1 cellular context compared by ENCODE assay signal in the genomic region with DNA sequence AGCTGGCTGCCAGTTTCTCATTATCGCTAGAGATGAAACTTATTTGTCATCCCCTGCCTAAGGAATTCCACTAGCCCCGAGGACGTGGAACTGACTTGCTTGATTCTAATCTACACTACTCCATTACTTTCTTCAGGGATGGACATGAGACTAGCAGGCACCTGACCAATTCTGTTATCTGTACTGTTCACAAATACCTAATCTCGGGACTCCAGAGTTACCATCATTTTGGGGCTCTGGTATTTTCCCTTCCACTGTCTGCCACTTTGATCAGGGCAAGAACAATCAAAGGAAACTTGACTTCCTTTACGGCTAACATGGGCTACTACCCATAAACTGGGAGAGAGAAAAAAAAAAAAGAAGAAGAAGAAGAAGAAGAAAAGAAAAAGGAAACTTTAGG.
TF ChIP-seq lines count a peak whose summit lies in the region.

No MANE protein-coding gene starts in this region.

TF ChIP-seq in GM23338, 12 proteins besides CTCF, POLR2A, EP300 and RAD21 (continued from another document):
- TF ChIP-seq, protein P1, sequence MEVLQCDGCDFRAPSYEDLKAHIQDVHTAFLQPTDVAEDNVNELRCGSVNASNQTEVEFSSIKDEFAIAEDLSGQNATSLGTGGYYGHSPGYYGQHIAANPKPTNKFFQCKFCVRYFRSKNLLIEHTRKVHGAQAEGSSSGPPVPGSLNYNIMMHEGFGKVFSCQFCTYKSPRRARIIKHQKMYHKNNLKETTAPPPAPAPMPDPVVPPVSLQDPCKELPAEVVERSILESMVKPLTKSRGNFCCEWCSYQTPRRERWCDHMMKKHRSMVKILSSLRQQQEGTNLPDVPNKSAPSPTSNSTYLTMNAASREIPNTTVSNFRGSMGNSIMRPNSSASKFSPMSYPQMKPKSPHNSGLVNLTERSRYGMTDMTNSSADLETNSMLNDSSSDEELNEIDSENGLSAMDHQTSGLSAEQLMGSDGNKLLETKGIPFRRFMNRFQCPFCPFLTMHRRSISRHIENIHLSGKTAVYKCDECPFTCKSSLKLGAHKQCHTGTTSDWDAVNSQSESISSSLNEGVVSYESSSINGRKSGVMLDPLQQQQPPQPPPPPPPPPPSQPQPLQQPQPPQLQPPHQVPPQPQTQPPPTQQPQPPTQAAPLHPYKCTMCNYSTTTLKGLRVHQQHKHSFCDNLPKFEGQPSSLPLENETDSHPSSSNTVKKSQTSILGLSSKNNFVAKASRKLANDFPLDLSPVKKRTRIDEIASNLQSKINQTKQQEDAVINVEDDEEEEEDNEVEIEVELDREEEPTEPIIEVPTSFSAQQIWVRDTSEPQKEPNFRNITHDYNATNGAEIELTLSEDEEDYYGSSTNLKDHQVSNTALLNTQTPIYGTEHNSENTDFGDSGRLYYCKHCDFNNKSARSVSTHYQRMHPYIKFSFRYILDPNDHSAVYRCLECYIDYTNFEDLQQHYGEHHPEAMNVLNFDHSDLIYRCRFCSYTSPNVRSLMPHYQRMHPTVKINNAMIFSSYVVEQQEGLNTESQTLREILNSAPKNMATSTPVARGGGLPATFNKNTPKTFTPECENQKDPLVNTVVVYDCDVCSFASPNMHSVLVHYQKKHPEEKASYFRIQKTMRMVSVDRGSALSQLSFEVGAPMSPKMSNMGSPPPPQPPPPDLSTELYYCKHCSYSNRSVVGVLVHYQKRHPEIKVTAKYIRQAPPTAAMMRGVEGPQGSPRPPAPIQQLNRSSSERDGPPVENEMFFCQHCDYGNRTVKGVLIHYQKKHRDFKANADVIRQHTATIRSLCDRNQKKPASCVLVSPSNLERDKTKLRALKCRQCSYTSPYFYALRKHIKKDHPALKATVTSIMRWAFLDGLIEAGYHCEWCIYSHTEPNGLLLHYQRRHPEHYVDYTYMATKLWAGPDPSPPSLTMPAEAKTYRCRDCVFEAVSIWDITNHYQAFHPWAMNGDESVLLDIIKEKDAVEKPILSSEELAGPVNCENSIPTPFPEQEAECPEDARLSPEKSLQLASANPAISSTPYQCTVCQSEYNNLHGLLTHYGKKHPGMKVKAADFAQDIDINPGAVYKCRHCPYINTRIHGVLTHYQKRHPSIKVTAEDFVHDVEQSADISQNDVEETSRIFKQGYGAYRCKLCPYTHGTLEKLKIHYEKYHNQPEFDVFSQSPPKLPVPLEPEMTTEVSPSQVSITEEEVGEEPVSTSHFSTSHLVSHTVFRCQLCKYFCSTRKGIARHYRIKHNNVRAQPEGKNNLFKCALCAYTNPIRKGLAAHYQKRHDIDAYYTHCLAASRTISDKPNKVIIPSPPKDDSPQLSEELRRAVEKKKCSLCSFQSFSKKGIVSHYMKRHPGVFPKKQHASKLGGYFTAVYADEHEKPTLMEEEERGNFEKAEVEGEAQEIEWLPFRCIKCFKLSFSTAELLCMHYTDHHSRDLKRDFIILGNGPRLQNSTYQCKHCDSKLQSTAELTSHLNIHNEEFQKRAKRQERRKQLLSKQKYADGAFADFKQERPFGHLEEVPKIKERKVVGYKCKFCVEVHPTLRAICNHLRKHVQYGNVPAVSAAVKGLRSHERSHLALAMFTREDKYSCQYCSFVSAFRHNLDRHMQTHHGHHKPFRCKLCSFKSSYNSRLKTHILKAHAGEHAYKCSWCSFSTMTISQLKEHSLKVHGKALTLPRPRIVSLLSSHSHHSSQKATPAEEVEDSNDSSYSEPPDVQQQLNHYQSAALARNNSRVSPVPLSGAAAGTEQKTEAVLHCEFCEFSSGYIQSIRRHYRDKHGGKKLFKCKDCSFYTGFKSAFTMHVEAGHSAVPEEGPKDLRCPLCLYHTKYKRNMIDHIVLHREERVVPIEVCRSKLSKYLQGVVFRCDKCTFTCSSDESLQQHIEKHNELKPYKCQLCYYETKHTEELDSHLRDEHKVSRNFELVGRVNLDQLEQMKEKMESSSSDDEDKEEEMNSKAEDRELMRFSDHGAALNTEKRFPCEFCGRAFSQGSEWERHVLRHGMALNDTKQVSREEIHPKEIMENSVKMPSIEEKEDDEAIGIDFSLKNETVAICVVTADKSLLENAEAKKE (CRISPR knock-in tag; IDR thresholded peaks at IDR 0.05), result no peak
- TF ChIP-seq EZH2phosphoT487 (IDR thresholded peaks at IDR 0.05; ENCODE audit: unreplicated experiment) (no peak), STAT1 (IDR thresholded peaks at IDR 0.05; ENCODE audit: unreplicated experiment) (no peak), NANOG (IDR thresholded peaks at IDR 0.05; ENCODE audit: borderline replicate concordance) (no peak), EZH2 (IDR thresholded peaks at IDR 0.05; ENCODE audit: low read depth, unreplicated experiment) (no peak)
- TF ChIP-seq, protein P2, sequence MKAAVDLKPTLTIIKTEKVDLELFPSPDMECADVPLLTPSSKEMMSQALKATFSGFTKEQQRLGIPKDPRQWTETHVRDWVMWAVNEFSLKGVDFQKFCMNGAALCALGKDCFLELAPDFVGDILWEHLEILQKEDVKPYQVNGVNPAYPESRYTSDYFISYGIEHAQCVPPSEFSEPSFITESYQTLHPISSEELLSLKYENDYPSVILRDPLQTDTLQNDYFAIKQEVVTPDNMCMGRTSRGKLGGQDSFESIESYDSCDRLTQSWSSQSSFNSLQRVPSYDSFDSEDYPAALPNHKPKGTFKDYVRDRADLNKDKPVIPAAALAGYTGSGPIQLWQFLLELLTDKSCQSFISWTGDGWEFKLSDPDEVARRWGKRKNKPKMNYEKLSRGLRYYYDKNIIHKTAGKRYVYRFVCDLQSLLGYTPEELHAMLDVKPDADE (IDR thresholded peaks at IDR 0.05), result no peak
TF ChIP-seq in GM23338: peak in this region for 0.
